ENCODE assay signal across 8 cellular contexts in the genomic region with DNA sequence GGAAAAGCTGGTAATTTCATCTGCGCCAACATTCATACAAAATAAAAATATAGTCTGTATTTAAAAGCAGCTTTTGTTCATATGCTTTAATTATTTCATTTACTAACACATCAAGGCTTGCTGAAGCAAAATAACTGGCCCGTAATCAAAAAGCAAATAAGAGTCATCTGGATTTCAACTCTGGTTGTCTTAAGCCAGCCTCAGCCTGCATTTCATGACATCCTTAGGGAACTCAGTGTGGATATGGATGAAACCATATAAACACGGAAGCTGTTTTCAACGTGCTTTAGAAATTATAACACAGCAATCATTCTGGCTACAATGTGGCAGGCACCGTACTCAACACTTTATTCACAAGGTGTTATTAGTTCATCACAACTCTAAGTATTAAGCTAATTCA. TPM values are rescaled to one million over a fixed set of nuclear protein-coding genes. Genes with fewer than 3 reads are reported as not detected.
DNase-seq lines count a peak whose midpoint lies in the region; ATAC-seq and TF ChIP-seq lines count a peak whose summit lies in the region.

No MANE protein-coding gene starts in this region.

- DNase-seq in memory B cell (ENCODE audit: low spot score in 2 of 2) (no peak), NOMO-1 treated with dmso at 0.1 percent for 144 hours (lab: John Stamatoyannopoulos, UW; ENCODE audit: unreplicated experiment) (no peak)
- no peak for DNase-seq in effector CD8-positive, alpha-beta T cell (lab: John Stamatoyannopoulos, UW)
- DNase-seq in stimulated activated CD4-positive, alpha-beta T cell treated with anti-CD3 and anti-CD28 coated beads, Interleukin-2, amount 100 ng/mL, for 24 hours, result no peak

- H3K36me3 ChIP-seq in HEK293 (ENCODE audit: control insufficient read depth in 2 of 2, insufficient read depth in 1 of 2, low read length in 2 of 2), result no peaks in the 10 kb centered on the region; a peak in 1 of 3 replicates

- H3K9me3 Mint-ChIP-seq in brain (no peaks in the 10 kb centered on the region), memory B cell (no peaks in the 10 kb centered on the region)

- peak overlapping the region; percentile 98 to 100 (median 99) for H3K27ac Mint-ChIP-seq in brain
- H3K27ac Mint-ChIP-seq in memory B cell, result peak overlapping the region; percentile 95

- TF ChIP-seq CTCF in 22Rv1 (IDR thresholded peaks at IDR 0.05) (no peak), HEK293 (tag by site-specific recombination; IDR thresholded peaks at IDR 0.05) (no peak), brain (conservative IDR thresholded peaks at IDR 0.05) (no peak)

- 0 out of 2 replicates have a peak, but pooled peaks cover 4% of the 10 kb centered on the region for H3K4me1 ChIP-seq in HEK293 (ENCODE audit: control insufficient read depth, insufficient read depth, low read length)

- POLR2A ChIA-PET in HEK293 (lab: Yijun Ruan, JAX), result interaction anchor here (0.8 kb wide), 1 partner anchor 58 kb away, joined by 4 read pairs; no protein-coding TSS in a partner anchor

- H3K27ac ChIP-seq in 22Rv1 (peak overlapping the region; percentile 87), HEK293 (ENCODE audit: extremely low read depth, low read depth, low read length) (no peak overlapping the region)

- no peaks in the 10 kb centered on the region for H3K9me3 ChIP-seq in HEK293 (ENCODE audit: control insufficient read depth, insufficient read depth, low read depth, low read length)

- peak overlapping the region; percentile 60 for H3K4me3 ChIP-seq in HEK293 (ENCODE audit: low read depth, low read length)

- H3K4me3 Mint-ChIP-seq in brain (peak overlapping the region; percentile 95 to 100 (median 99)), memory B cell (peak overlapping the region; percentile 100)

- peaks cover 45% of the 10 kb centered on the region for H3K4me1 Mint-ChIP-seq in brain
- peaks cover 32% of the 10 kb centered on the region for H3K4me1 Mint-ChIP-seq in memory B cell

- peaks cover 17% of the 10 kb centered on the region for H3K36me3 Mint-ChIP-seq in brain
- peaks cover 13% of the 10 kb centered on the region for H3K36me3 Mint-ChIP-seq in memory B cell

- no peak for ATAC-seq in memory B cell (ENCODE audit: low read depth)
- ATAC-seq in GM21619 (IDR thresholded peaks at IDR 0.05; ENCODE audit: unreplicated experiment), result no peak

- H3K27me3 Mint-ChIP-seq in brain (peaks cover 6% of the 10 kb centered on the region), memory B cell (no peaks in the 10 kb centered on the region)

- CTCF ChIA-PET in HEK293 (lab: Yijun Ruan, JAX), result interaction anchor here (1.1 kb wide), 1 partner anchor 284 kb away, joined by 3 read pairs; no protein-coding TSS in a partner anchor

TF ChIP-seq in HEK293, 187 proteins besides CTCF, POLR2A, EP300 and RAD21 (continues in another document):
- TF ChIP-seq ZIC2 (tag by site-specific recombination; IDR thresholded peaks at IDR 0.05) (no peak), YY1 (tag by site-specific recombination; IDR thresholded peaks at IDR 0.05) (no peak), ZNF549 (tag by site-specific recombination; IDR thresholded peaks at IDR 0.05) (no peak), ZNF629 (tag by site-specific recombination; IDR thresholded peaks at IDR 0.05) (no peak), ZNF501 (tag by site-specific recombination; IDR thresholded peaks at IDR 0.05) (no peak), ZNF416 (tag by site-specific recombination; IDR thresholded peaks at IDR 0.05) (no peak), WT1 (tag by site-specific recombination; IDR thresholded peaks at IDR 0.05) (no peak), ZNF768 (tag by site-specific recombination; IDR thresholded peaks at IDR 0.05) (no peak), PRDM4 (tag by site-specific recombination; IDR thresholded peaks at IDR 0.05) (no peak), ZBTB48 (tag by site-specific recombination; IDR thresholded peaks at IDR 0.05) (no peak), ZNF404 (tag by site-specific recombination; IDR thresholded peaks at IDR 0.05) (no peak)
- TF ChIP-seq, protein P1, sequence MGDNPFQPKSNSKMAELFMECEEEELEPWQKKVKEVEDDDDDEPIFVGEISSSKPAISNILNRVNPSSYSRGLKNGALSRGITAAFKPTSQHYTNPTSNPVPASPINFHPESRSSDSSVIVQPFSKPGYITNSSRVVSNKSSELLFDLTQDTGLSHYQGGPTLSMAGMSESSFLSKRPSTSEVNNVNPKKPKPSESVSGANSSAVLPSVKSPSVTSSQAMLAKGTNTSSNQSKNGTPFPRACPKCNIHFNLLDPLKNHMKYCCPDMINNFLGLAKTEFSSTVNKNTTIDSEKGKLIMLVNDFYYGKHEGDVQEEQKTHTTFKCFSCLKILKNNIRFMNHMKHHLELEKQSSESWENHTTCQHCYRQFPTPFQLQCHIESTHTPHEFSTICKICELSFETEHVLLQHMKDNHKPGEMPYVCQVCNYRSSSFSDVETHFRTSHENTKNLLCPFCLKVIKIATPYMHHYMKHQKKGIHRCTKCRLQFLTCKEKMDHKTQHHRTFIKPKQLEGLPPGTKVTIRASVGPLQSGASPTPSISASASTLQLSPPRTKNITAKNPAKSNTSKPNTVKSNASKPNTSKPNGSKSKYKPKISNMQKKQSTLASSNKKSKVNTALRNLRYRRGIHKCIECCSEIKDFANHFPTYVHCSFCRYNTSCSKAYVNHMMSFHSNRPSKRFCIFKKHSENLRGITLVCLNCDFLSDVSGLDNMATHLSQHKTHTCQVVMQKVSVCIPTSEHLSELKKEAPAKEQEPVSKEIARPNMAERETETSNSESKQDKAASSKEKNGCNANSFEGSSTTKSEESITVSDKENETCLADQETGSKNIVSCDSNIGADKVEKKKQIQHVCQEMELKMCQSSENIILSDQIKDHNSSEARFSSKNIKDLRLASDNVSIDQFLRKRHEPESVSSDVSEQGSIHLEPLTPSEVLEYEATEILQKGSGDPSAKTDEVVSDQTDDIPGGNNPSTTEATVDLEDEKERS (tag by site-specific recombination; IDR thresholded peaks at IDR 0.05), result no peak
- TF ChIP-seq, protein P2, sequence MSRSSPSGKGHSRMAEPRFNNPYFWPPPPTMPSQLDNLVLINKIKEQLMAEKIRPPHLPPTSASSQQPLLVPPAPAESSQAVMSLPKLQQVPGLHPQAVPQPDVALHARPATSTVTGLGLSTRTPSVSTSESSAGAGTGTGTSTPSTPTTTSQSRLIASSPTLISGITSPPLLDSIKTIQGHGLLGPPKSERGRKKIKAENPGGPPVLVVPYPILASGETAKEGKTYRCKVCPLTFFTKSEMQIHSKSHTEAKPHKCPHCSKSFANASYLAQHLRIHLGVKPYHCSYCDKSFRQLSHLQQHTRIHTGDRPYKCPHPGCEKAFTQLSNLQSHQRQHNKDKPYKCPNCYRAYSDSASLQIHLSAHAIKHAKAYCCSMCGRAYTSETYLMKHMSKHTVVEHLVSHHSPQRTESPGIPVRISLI (tag by site-specific recombination; IDR thresholded peaks at IDR 0.05), result no peak

RNA-seq across cellular contexts. Expression of gene COX16, which starts 0.9 kb away (rescaled TPM):
- 42.7 TPM for polyA plus RNA-seq in brain (ENCODE audit: insufficient read depth, low read depth, low replicate concordance)

RNA-seq across cellular contexts. Expression of gene SYNJ2BP, which starts 58.3 kb away (rescaled TPM):
- 11.1 TPM for polyA plus RNA-seq in brain (ENCODE audit: insufficient read depth, low read depth, low replicate concordance)
